ENCODE assay signal across 3 cellular contexts in the genomic region with DNA sequence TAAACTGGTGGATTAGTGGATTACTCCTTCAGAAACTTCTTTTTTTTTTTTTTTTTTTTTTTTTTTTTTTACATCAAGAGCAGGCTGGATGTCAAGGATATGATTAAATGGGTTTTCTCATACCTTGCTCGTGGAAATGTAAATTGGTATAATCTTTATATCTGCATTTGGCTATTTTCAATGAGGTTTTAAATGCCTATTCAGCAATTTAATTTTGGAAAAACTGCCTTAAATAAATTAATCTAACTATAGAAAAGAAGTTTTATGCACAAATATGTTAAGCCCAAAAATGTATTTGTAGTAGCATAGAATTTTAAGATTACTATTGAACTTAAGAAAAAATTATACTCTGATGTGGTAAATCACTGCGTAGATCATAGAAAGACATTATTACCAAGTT.
TF ChIP-seq lines count a peak whose summit lies in the region.

No MANE protein-coding gene starts in this region.

TF ChIP-seq in A549, 52 proteins besides CTCF, POLR2A, EP300 and RAD21:
- TF ChIP-seq MAFK (IDR thresholded peaks at IDR 0.05; ENCODE audit: partially characterized antibody): peak; percentile 50
- TF ChIP-seq MYC (IDR thresholded peaks at IDR 0.05; ENCODE audit: borderline replicate concordance, low read length): no peak
TF ChIP-seq in A549: peak in this region for 1.

TF ChIP-seq in IMR-90, 13 proteins besides CTCF, POLR2A, EP300 and RAD21:
- TF ChIP-seq MAFK (IDR thresholded peaks at IDR 0.05; ENCODE audit: low read depth, low read length) (peak; percentile 88), BHLHE40 (IDR thresholded peaks at IDR 0.05; ENCODE audit: low read depth, low read length) (no peak)

TF ChIP-seq in H1, 55 proteins besides CTCF, POLR2A, EP300 and RAD21:
- TF ChIP-seq BACH1 (IDR thresholded peaks at IDR 0.05; ENCODE audit: low read length): no peak
- no peak for TF ChIP-seq SUZ12 (IDR thresholded peaks at IDR 0.05; ENCODE audit: low read length)
- peak; percentile 13; the same call in 1 of the 2 replicates for TF ChIP-seq MAFK (IDR thresholded peaks at IDR 0.05; ENCODE audit: low read depth, low read length)
- TF ChIP-seq KDM5A (IDR thresholded peaks at IDR 0.05; ENCODE audit: low read length): no peak
- TF ChIP-seq BRCA1 (IDR thresholded peaks at IDR 0.05; ENCODE audit: low read depth, low read length): no peak
- no peak for TF ChIP-seq RXRA (IDR thresholded peaks at IDR 0.05; ENCODE audit: insufficient read depth, low read depth, low read length)
- TF ChIP-seq ZNF274 (IDR thresholded peaks at IDR 0.05; ENCODE audit: borderline replicate concordance, extremely low read depth, low read length): no peak
